21 cellular contexts compared by ENCODE assay signal in genomic region chr2:185375731-185376130, GRCh38.
DNase-seq lines count a peak whose midpoint lies in the region; ATAC-seq, FAIRE-seq and TF ChIP-seq lines count a peak whose summit lies in the region.
"Had no signal": no experiment of that assay in that cellular context is flagged by ENCODE, and none has a peak within 500 bp of the region (broad histone marks: within the 10 kb centered on the region; RNA-seq: fewer than 3 reads in every experiment).

No MANE protein-coding gene starts in this region.

- H3K4me2 ChIP-seq in HepG2 (ENCODE audit: low read depth, low read length) (no peak overlapping the region), K562 (ENCODE audit: insufficient read depth, low read length) (no peak overlapping the region)
- H3K4me2 ChIP-seq: BLaER1 treated with 17β-estradiol and CSF1 and Interleukin-3, amounts not matched to agents 10 nM and 100 nM had no signal

- H3K4me1 ChIP-seq in HepG2 (ENCODE audit: insufficient read depth, low read length): no peaks in the 10 kb centered on the region
- H3K4me1 ChIP-seq in right lobe of liver: no peaks in the 10 kb centered on the region
- H3K4me1 ChIP-seq in K562 (replicated peaks in 1 of 2; ENCODE audit: control insufficient read depth in 2 of 2, insufficient read depth in 2 of 2, low read length in 2 of 2): no peaks in the 10 kb centered on the region
- no peaks in the 10 kb centered on the region for H3K4me1 ChIP-seq in kidney (ENCODE audit: control insufficient read depth in 1 of 2, insufficient read depth in 1 of 2, low read depth in 1 of 2, low read length in 2 of 2)
- H3K4me1 ChIP-seq: BLaER1 treated with 17β-estradiol and CSF1 and Interleukin-3, amounts not matched to agents 10 nM and 100 nM; Caco-2 had no signal

- CTCF ChIA-PET in HepG2 (lab: Yijun Ruan, JAX; ENCODE audit: low intra/inter-chr PET ratio, low total read pairs): no interaction called here
- CTCF ChIA-PET in K562 (lab: Yijun Ruan, JAX; ENCODE audit: low intra/inter-chr PET ratio): no interaction called here

- TF ChIP-seq RAD21 in HepG2 (CRISPR knock-in tag; IDR thresholded peaks at IDR 0.05): no peak
- TF ChIP-seq RAD21 in K562 (CRISPR knock-in tag; conservative IDR thresholded peaks at IDR 0.05 in 1 of 2, IDR thresholded peaks at IDR 0.05 in 1 of 2): no peak

- no peaks in the 10 kb centered on the region for H3K9me1 ChIP-seq in K562 (ENCODE audit: control insufficient read depth, insufficient read depth, low read length)

- in situ Hi-C loops in HepG2 (cut with HindIII; ENCODE audit: extremely low pct_ligation_motif_present, low pct_unique_long_range_greater_than_20kb): no loop called here
- in situ Hi-C loops in K562 (cut with MboI): no loop called here

- no peaks in the 10 kb centered on the region for H3K79me2 ChIP-seq in HepG2 (ENCODE audit: insufficient read depth, low read length)
- no peaks in the 10 kb centered on the region for H3K79me2 ChIP-seq in K562 (ENCODE audit: control insufficient read depth, insufficient read depth, low read length)

- H3K4me3 ChIP-seq in HepG2 (replicated peaks in 1 of 3; ENCODE audit: insufficient read depth in 1 of 3, low read depth in 2 of 3, low read length in 3 of 3): no peak overlapping the region
- H3K4me3 ChIP-seq in right lobe of liver: no peak overlapping the region
- no peak overlapping the region for H3K4me3 ChIP-seq in K562
- no peak overlapping the region for H3K4me3 ChIP-seq in kidney (ENCODE audit: low read length in 2 of 2)
- H3K4me3 ChIP-seq: BLaER1 treated with 17β-estradiol and CSF1 and Interleukin-3, amounts not matched to agents 10 nM and 100 nM had no signal

- TF ChIP-seq POLR2A in HepG2 (IDR thresholded peaks at IDR 0.05; ENCODE audit: insufficient read depth in 1 of 2, low read depth in 2 of 2, low read length in 2 of 2) (no peak), right lobe of liver (IDR thresholded peaks at IDR 0.05) (no peak), K562 (conservative IDR thresholded peaks at IDR 0.05) (no peak)

- H3K9me3 ChIP-seq in HepG2 (ENCODE audit: low read length) (no peaks in the 10 kb centered on the region), right lobe of liver (no peaks in the 10 kb centered on the region), K562 (replicated peaks; ENCODE audit: control insufficient read depth, insufficient read depth, low read depth, low read length) (peaks cover 2% of the 10 kb centered on the region; the same call in 1 of the 2 replicates), kidney (ENCODE audit: control insufficient read depth in 1 of 2, low read length in 2 of 2) (no peaks in the 10 kb centered on the region)
- H3K9me3 ChIP-seq: BLaER1 treated with 17β-estradiol and CSF1 and Interleukin-3, amounts not matched to agents 10 nM and 100 nM; Caco-2 had no signal

- BruUV-seq in HepG2 (replicated peaks; lab: Mats Ljungman, UMichigan): no TSS peak
- BruUV-seq in K562 (replicated peaks; lab: Mats Ljungman, UMichigan): no TSS peak

- TF ChIP-seq EP300 in HepG2 (IDR thresholded peaks at IDR 0.05; ENCODE audit: low read depth in 2 of 2, low read length in 2 of 2) (no peak), HepG2 (CRISPR knock-in tag; IDR thresholded peaks at IDR 0.05; ENCODE audit: borderline replicate concordance) (no peak), K562 (IDR thresholded peaks at IDR 0.05; ENCODE audit: low read length) (no peak)

- H4K20me1 ChIP-seq in HepG2 (ENCODE audit: insufficient read depth, low read length) (no peaks in the 10 kb centered on the region), K562 (replicated peaks; ENCODE audit: control insufficient read depth, insufficient read depth, low read length) (no peaks in the 10 kb centered on the region)
- H4K20me1 ChIP-seq: BLaER1 treated with 17β-estradiol and CSF1 and Interleukin-3, amounts not matched to agents 10 nM and 100 nM had no signal

- H2AFZ ChIP-seq in HepG2 (ENCODE audit: low read length) (no peak overlapping the region), K562 (ENCODE audit: low read depth, low read length) (no peak overlapping the region)

- H3K27me3 ChIP-seq in HepG2 (ENCODE audit: control insufficient read depth in 1 of 2, insufficient read depth in 2 of 2, low read length in 2 of 2) (no peaks in the 10 kb centered on the region), right lobe of liver (no peaks in the 10 kb centered on the region), K562 (ENCODE audit: control insufficient read depth in 2 of 2, insufficient read depth in 2 of 2, low read length in 2 of 2) (no peaks in the 10 kb centered on the region)
- H3K27me3 ChIP-seq: BLaER1 treated with 17β-estradiol and CSF1 and Interleukin-3, amounts not matched to agents 10 nM and 100 nM had no signal

- WGBS in HepG2 (ENCODE audit: low lambda C conversion rate): 30% methylated on average over 3 of the region's 3 CpGs
- WGBS in right lobe of liver (ENCODE audit: insufficient coverage, low coverage, low lambda C conversion rate, missing lambda C conversion rate): 59% methylated on average over 3 of the region's 3 CpGs
- WGBS in K562 (ENCODE audit: insufficient coverage, low coverage, missing lambda C conversion rate): 5% methylated on average over 3 of the region's 3 CpGs

- intact Hi-C loops in HepG2 (cut with micrococcal nuclease; ENCODE audit: unreplicated experiment) (no loop called here), right lobe of liver (cut with DNase I) (no loop called here), K562 (cut with micrococcal nuclease) (no loop called here), kidney (cut with DNase I) (no loop called here), left colon (cut with DNase I, micrococcal nuclease) (no loop called here)

- no peak for FAIRE-seq in HepG2 (lab: Jason Lieb, UNC)
- FAIRE-seq in K562 (lab: Jason Lieb, UNC): no peak
- peak; percentile 15 for FAIRE-seq in kidney (lab: Jason Lieb, UNC)
- FAIRE-seq: D721Med, GM12891, GM19239 had no signal

- POLR2A ChIA-PET in HepG2 (lab: Yijun Ruan, JAX) (no interaction called here), K562 (lab: Yijun Ruan, JAX) (no interaction called here)

- no peaks in the 10 kb centered on the region for H3K36me3 ChIP-seq in HepG2 (replicated peaks in 1 of 2; ENCODE audit: control insufficient read depth in 1 of 2, insufficient read depth in 2 of 2, low read length in 2 of 2)
- no peaks in the 10 kb centered on the region for H3K36me3 ChIP-seq in right lobe of liver
- no peaks in the 10 kb centered on the region for H3K36me3 ChIP-seq in K562 (ENCODE audit: control insufficient read depth, insufficient read depth, low read length)
- H3K36me3 ChIP-seq in kidney (ENCODE audit: control insufficient read depth in 1 of 2, insufficient read depth in 2 of 2, low read length in 2 of 2): no peaks in the 10 kb centered on the region
- H3K36me3 ChIP-seq: BLaER1 treated with 17β-estradiol and CSF1 and Interleukin-3, amounts not matched to agents 10 nM and 100 nM had no signal

- TF ChIP-seq CTCF in HepG2 (CRISPR knock-in tag; IDR thresholded peaks at IDR 0.05) (no peak), right lobe of liver (IDR thresholded peaks at IDR 0.05) (no peak), K562 (IDR thresholded peaks at IDR 0.05 in 2 of 3, conservative IDR thresholded peaks at IDR 0.05 in 1 of 3; ENCODE audit: insufficient read depth in 2 of 3, low read depth in 1 of 3, low read length in 3 of 3) (no peak), kidney (IDR thresholded peaks at IDR 0.05; ENCODE audit: borderline replicate concordance, extremely low read depth, insufficient read depth) (no peak)

- no peak overlapping the region for H3K27ac ChIP-seq in HepG2 (ENCODE audit: extremely low read length, insufficient read depth, low read length)
- no peak overlapping the region for H3K27ac ChIP-seq in right lobe of liver
- no peak overlapping the region for H3K27ac ChIP-seq in K562 (ENCODE audit: extremely low read depth, low read depth, low read length)
- no peak overlapping the region for H3K27ac ChIP-seq in kidney (ENCODE audit: low read depth in 2 of 2, low read length in 2 of 2)
- H3K27ac ChIP-seq: 22Rv1; BLaER1 treated with 17β-estradiol and CSF1 and Interleukin-3, amounts not matched to agents 10 nM and 100 nM; C4-2B had no signal

- H3K9ac ChIP-seq in HepG2 (ENCODE audit: insufficient read depth, low read depth, low read length): no peak overlapping the region
- H3K9ac ChIP-seq in K562 (ENCODE audit: insufficient read depth in 1 of 2, low read depth in 2 of 2, low read length in 2 of 2): no peak overlapping the region
- no peak overlapping the region for H3K9ac ChIP-seq in kidney (ENCODE audit: low read length in 2 of 2)
- H3K9ac ChIP-seq: BLaER1 treated with 17β-estradiol and CSF1 and Interleukin-3, amounts not matched to agents 10 nM and 100 nM had no signal

- no peak for ATAC-seq in HepG2
- no peak for ATAC-seq in right lobe of liver
- ATAC-seq in K562: no peak
- no peak for ATAC-seq in left colon
- ATAC-seq: CD8-positive, alpha-beta T cell had no signal

- DNase-seq in HepG2 (ENCODE audit: low spot score) (no peak), right lobe of liver (no peak), K562 (ENCODE audit: extremely low read depth in 1 of 4, low spot score in 3 of 4) (no peak), kidney (no peak), left colon (no peak), NCI-H1092 treated with DMSO at 0.1 percent for 48 hours (lab: John Stamatoyannopoulos, UW) (no peak)
- DNase-seq in activated CD8-positive, alpha-beta memory T cell treated with anti-CD3 and anti-CD28 coated beads, Interleukin-2, amount 50 U/mL, for 48 hours: no peak
- DNase-seq: ACHN; AML-193; Caco-2; Calu3; CD4-positive, alpha-beta T cell; CD8-positive, alpha-beta T cell; DMS79 treated with DMSO at 0.1 percent for 48 hours; GF-D8 had no signal

TF ChIP-seq in HepG2, 621 proteins besides CTCF, POLR2A, EP300 and RAD21 (continues in another document):
- TF ChIP-seq NFKB2 (CRISPR knock-in tag; IDR thresholded peaks at IDR 0.05; ENCODE audit: borderline replicate concordance): no peak
- no peak for TF ChIP-seq PRPF4 (IDR thresholded peaks at IDR 0.05; ENCODE audit: low read depth, low read length, poor library complexity, severe bottlenecking)
- TF ChIP-seq RBM39 (IDR thresholded peaks at IDR 0.05; ENCODE audit: low read depth, low read length, poor library complexity, severe bottlenecking): no peak
- no peak for TF ChIP-seq ATF7-NPFF (CRISPR knock-in tag; IDR thresholded peaks at IDR 0.05; ENCODE audit: low read depth)

TF ChIP-seq in K562, 482 proteins besides CTCF, POLR2A, EP300 and RAD21:
- TF ChIP-seq MAFG (tag; conservative IDR thresholded peaks at IDR 0.05) (peak; percentile 42; the same call in 1 of the 2 replicates), MAFF (IDR thresholded peaks at IDR 0.05; ENCODE audit: low read length) (peak; percentile 62; the same call in 1 of the 2 replicates), ELF2 (CRISPR knock-in tag; IDR thresholded peaks at IDR 0.05) (no peak), TRIM24 (IDR thresholded peaks at IDR 0.05) (no peak), MAFK (IDR thresholded peaks at IDR 0.05; ENCODE audit: low read length) (peak; percentile 50; the same call in 1 of the 2 replicates), BHLHE40 (IDR thresholded peaks at IDR 0.05; ENCODE audit: low read length) (no peak), C11orf30 (IDR thresholded peaks at IDR 0.05; ENCODE audit: low read depth) (peak; percentile 62; the same call in 1 of the 2 replicates), ZNF316 (IDR thresholded peaks at IDR 0.05) (peak; percentile 83), ZNF134 (CRISPR knock-in tag; conservative IDR thresholded peaks at IDR 0.05) (no peak)

Comparison
In these comparisons a context has a peak if more than half of its experiments do, and no peak if none do; other contexts are left out.
1. Of the 241 proteins assayed by ChIP-seq in both HepG2 and K562: peak only in HepG2: none; only in K562: MAFG; in both: MAFF and MAFK; in neither: 238.